18 cellular contexts compared by ENCODE assay signal in genomic region chr7:26367219-26367711, GRCh38.
"Had no signal": no experiment of that assay in that cellular context is flagged by ENCODE, and none has a peak within 500 bp of the region (broad histone marks: within the 10 kb centered on the region; RNA-seq: fewer than 3 reads in every experiment).

No MANE protein-coding gene starts in this region.

- H3K9me3 Mint-ChIP-seq: central memory CD8-positive, alpha-beta T cell; immature natural killer cell; natural killer cell treated with Interleukin-12 subunit alpha and Interleukin-12 subunit beta and Interleukin-15 and Interleukin-18, amount 100 ng/mL, for 72 hours had no signal

- H3K4me1 ChIP-seq: esophagus muscularis mucosa, gastrocnemius medialis, parathyroid adenoma had no signal

- DNase-seq: effector memory CD4-positive, alpha-beta T cell; gastrocnemius medialis; glutamatergic neuron; immature natural killer cell; left colon; mammary epithelial cell; midbrain; occipital lobe; sigmoid colon; stimulated activated CD4-positive, alpha-beta T cell treated with anti-CD3 and anti-CD28 coated beads, Interleukin-2, amount 100 ng/mL, for 24 hours; stimulated activated naive CD4-positive, alpha-beta T cell; trophoblast cell had no signal

- H3K9me3 ChIP-seq: esophagus muscularis mucosa, gastrocnemius medialis, prostate gland, sigmoid colon had no signal

- H3K4me3 ChIP-seq: esophagus muscularis mucosa, gastrocnemius medialis, prostate gland, sigmoid colon, skin epidermis had no signal

- H3K27ac Mint-ChIP-seq: immature natural killer cell; natural killer cell treated with Interleukin-12 subunit alpha and Interleukin-12 subunit beta and Interleukin-15 and Interleukin-18, amount 100 ng/mL, for 72 hours had no signal

- H3K4me3 Mint-ChIP-seq: central memory CD8-positive, alpha-beta T cell; immature natural killer cell; natural killer cell treated with Interleukin-12 subunit alpha and Interleukin-12 subunit beta and Interleukin-15 and Interleukin-18, amount 100 ng/mL, for 72 hours had no signal

- ATAC-seq: gastrocnemius medialis; left colon; natural killer cell treated with Interleukin-12 subunit alpha and Interleukin-12 subunit beta and Interleukin-15 and Interleukin-18, amount 100 ng/mL, for 72 hours had no signal

- H2AFZ ChIP-seq: parathyroid adenoma had no signal

- H3K36me3 ChIP-seq: esophagus muscularis mucosa, gastrocnemius medialis, prostate gland, sigmoid colon had no signal

- H3K27me3 Mint-ChIP-seq: natural killer cell treated with Interleukin-12 subunit alpha and Interleukin-12 subunit beta and Interleukin-15 and Interleukin-18, amount 100 ng/mL, for 72 hours had no signal

- H3K27ac ChIP-seq: esophagus muscularis mucosa, gastrocnemius medialis, parathyroid adenoma, prostate gland, sigmoid colon, skin epidermis had no signal

- H3K9ac ChIP-seq: parathyroid adenoma had no signal
